In the genomic region with DNA sequence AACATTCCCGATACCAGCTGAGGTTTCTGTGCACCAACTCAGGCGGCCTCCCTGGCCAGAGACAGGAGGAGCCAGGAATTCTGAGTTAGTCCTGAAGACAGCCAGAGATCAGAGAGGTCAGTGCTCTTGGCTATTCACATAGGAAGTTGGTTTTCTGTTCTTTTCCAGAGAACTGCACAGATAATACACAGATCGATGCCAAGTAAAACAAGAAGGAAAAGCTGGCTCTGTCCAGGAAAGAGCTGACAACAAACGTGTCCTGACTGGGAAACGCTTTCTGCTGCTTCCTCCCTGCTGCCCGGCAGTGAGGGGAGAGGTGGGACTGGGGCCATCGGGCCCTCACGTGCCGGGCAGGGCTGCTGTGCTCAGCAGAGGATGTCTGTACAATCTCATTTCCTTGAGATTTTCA, we compare ENCODE assay signal across 8 cellular contexts.
A peak's percentile ranks its signal among the peaks of the same experiment; 100 is the strongest.
DNase-seq lines count a peak whose midpoint lies in the region; ATAC-seq and TF ChIP-seq lines count a peak whose summit lies in the region.

No MANE protein-coding gene starts in this region.

- H3K4me1 ChIP-seq in GM23338 (ENCODE audit: insufficient read depth) (no peaks in the 10 kb centered on the region), lower lobe of right lung (peaks cover 29% of the 10 kb centered on the region), stomach smooth muscle (ENCODE audit: control insufficient read depth, insufficient read depth, low read length) (peaks cover 31% of the 10 kb centered on the region)

- no peaks in the 10 kb centered on the region for H3F3A ChIP-seq in GM23338 (replicated peaks; ENCODE audit: low read depth)

- no peaks in the 10 kb centered on the region; the same call in 2 of the 3 replicates for H3K9me3 Mint-ChIP-seq in GM23338

- no peaks in the 10 kb centered on the region for H3K9me2 ChIP-seq in GM23338 (ENCODE audit: insufficient read depth)

- H3K4me3 ChIP-seq in GM23338: no peak overlapping the region
- no peak overlapping the region for H3K4me3 ChIP-seq in lower lobe of right lung
- peak overlapping the region in 1 of 2 donors; percentile 35 for H3K4me3 ChIP-seq in stomach smooth muscle (ENCODE audit: low read length in 2 of 2)

- TF ChIP-seq CTCF in GM23338 (conservative IDR thresholded peaks at IDR 0.05; ENCODE audit: low read depth in 2 of 2) (no peak), lower lobe of right lung (IDR thresholded peaks at IDR 0.05) (no peak)

- intact Hi-C loops in lower lobe of right lung (cut with DNase I): no loop called here

- no peaks in the 10 kb centered on the region for H3K9me3 ChIP-seq in lower lobe of right lung
- no peaks in the 10 kb centered on the region for H3K9me3 ChIP-seq in stomach smooth muscle (ENCODE audit: control insufficient read depth in 2 of 2, low read length in 2 of 2)

- H4K20me1 ChIP-seq in GM23338 (replicated peaks; ENCODE audit: insufficient read depth): no peaks in the 10 kb centered on the region

- H3K27ac ChIP-seq in GM23338 (ENCODE audit: low read depth) (no peak overlapping the region), lower lobe of right lung (no peak overlapping the region), stomach smooth muscle (ENCODE audit: low read length) (peak overlapping the region; percentile 46)

- no peak overlapping the region for H3K4me2 ChIP-seq in GM23338

- H3K36me3 ChIP-seq in GM23338 (ENCODE audit: insufficient read depth): no peaks in the 10 kb centered on the region
- H3K36me3 ChIP-seq in lower lobe of right lung: no peaks in the 10 kb centered on the region
- no peaks in the 10 kb centered on the region for H3K36me3 ChIP-seq in stomach smooth muscle (ENCODE audit: control insufficient read depth in 2 of 2, insufficient read depth in 2 of 2, low read length in 2 of 2)

- no peaks in the 10 kb centered on the region for H3K79me2 ChIP-seq in GM23338 (replicated peaks; ENCODE audit: insufficient read depth)

- peaks cover 3% of the 10 kb centered on the region for H3K27me3 Mint-ChIP-seq in GM23338 (ENCODE audit: insufficient read depth, low read depth, poor library complexity)

- H3K9ac ChIP-seq in stomach smooth muscle (ENCODE audit: low read length in 2 of 2): peak overlapping the region in 1 of 2 donors; percentile 10

- peak; percentile 13; the same call in 1 of the 3 replicates for ATAC-seq in GM23338
- peak; percentile 45 to 65 for ATAC-seq in lower lobe of right lung
- ATAC-seq in HG03045 (IDR thresholded peaks at IDR 0.05; ENCODE audit: unreplicated experiment): no peak
- ATAC-seq in GM19324 (IDR thresholded peaks at IDR 0.05; ENCODE audit: low FRiP score, unreplicated experiment): no peak

- H3K4me1 Mint-ChIP-seq in GM23338: peaks cover 24% of the 10 kb centered on the region

- no peak for DNase-seq in GM23338 (ENCODE audit: low spot score)
- DNase-seq in cerebellar cortex (ENCODE audit: low spot score): peak; percentile 7
- no peak for DNase-seq in lower lobe of right lung
- DNase-seq in activated CD8-positive, alpha-beta memory T cell treated with anti-CD3 and anti-CD28 coated beads, Interleukin-2, amount 50 U/mL, for 4 hours: no peak
- DNase-seq in activated CD4-positive, CD25-positive, alpha-beta regulatory T cell treated with anti-CD3 and anti-CD28 coated beads, Interleukin-2, amount 50 U/mL, for 72 hours: no peak

- peak overlapping the region; percentile 40; the same call in 1 of the 2 replicates for H3K27ac Mint-ChIP-seq in GM23338

- H3K27me3 ChIP-seq in GM23338 (ENCODE audit: insufficient read depth): no peaks in the 10 kb centered on the region
- no peaks in the 10 kb centered on the region for H3K27me3 ChIP-seq in lower lobe of right lung (ENCODE audit: low read depth)
- no peaks in the 10 kb centered on the region for H3K27me3 ChIP-seq in stomach smooth muscle (ENCODE audit: control insufficient read depth in 1 of 2, insufficient read depth in 2 of 2, low read length in 2 of 2)

- H3K4me3 Mint-ChIP-seq in GM23338: no peak overlapping the region

- no peaks in the 10 kb centered on the region for H3K36me3 Mint-ChIP-seq in GM23338 (ENCODE audit: low read depth)

- peak overlapping the region; percentile 78; the same call in 1 of the 2 replicates for H2AFZ ChIP-seq in GM23338

TF ChIP-seq in GM23338, 12 proteins besides CTCF, POLR2A, EP300 and RAD21 (continues in another document):
- TF ChIP-seq ETS1 (IDR thresholded peaks at IDR 0.05) (no peak), POLR2AphosphoS5 (IDR thresholded peaks at IDR 0.05; ENCODE audit: low read depth) (no peak), JUNB (IDR thresholded peaks at IDR 0.05; ENCODE audit: unreplicated experiment) (no peak), EZH2phosphoT487 (IDR thresholded peaks at IDR 0.05; ENCODE audit: unreplicated experiment) (no peak)
- TF ChIP-seq, protein P1, sequence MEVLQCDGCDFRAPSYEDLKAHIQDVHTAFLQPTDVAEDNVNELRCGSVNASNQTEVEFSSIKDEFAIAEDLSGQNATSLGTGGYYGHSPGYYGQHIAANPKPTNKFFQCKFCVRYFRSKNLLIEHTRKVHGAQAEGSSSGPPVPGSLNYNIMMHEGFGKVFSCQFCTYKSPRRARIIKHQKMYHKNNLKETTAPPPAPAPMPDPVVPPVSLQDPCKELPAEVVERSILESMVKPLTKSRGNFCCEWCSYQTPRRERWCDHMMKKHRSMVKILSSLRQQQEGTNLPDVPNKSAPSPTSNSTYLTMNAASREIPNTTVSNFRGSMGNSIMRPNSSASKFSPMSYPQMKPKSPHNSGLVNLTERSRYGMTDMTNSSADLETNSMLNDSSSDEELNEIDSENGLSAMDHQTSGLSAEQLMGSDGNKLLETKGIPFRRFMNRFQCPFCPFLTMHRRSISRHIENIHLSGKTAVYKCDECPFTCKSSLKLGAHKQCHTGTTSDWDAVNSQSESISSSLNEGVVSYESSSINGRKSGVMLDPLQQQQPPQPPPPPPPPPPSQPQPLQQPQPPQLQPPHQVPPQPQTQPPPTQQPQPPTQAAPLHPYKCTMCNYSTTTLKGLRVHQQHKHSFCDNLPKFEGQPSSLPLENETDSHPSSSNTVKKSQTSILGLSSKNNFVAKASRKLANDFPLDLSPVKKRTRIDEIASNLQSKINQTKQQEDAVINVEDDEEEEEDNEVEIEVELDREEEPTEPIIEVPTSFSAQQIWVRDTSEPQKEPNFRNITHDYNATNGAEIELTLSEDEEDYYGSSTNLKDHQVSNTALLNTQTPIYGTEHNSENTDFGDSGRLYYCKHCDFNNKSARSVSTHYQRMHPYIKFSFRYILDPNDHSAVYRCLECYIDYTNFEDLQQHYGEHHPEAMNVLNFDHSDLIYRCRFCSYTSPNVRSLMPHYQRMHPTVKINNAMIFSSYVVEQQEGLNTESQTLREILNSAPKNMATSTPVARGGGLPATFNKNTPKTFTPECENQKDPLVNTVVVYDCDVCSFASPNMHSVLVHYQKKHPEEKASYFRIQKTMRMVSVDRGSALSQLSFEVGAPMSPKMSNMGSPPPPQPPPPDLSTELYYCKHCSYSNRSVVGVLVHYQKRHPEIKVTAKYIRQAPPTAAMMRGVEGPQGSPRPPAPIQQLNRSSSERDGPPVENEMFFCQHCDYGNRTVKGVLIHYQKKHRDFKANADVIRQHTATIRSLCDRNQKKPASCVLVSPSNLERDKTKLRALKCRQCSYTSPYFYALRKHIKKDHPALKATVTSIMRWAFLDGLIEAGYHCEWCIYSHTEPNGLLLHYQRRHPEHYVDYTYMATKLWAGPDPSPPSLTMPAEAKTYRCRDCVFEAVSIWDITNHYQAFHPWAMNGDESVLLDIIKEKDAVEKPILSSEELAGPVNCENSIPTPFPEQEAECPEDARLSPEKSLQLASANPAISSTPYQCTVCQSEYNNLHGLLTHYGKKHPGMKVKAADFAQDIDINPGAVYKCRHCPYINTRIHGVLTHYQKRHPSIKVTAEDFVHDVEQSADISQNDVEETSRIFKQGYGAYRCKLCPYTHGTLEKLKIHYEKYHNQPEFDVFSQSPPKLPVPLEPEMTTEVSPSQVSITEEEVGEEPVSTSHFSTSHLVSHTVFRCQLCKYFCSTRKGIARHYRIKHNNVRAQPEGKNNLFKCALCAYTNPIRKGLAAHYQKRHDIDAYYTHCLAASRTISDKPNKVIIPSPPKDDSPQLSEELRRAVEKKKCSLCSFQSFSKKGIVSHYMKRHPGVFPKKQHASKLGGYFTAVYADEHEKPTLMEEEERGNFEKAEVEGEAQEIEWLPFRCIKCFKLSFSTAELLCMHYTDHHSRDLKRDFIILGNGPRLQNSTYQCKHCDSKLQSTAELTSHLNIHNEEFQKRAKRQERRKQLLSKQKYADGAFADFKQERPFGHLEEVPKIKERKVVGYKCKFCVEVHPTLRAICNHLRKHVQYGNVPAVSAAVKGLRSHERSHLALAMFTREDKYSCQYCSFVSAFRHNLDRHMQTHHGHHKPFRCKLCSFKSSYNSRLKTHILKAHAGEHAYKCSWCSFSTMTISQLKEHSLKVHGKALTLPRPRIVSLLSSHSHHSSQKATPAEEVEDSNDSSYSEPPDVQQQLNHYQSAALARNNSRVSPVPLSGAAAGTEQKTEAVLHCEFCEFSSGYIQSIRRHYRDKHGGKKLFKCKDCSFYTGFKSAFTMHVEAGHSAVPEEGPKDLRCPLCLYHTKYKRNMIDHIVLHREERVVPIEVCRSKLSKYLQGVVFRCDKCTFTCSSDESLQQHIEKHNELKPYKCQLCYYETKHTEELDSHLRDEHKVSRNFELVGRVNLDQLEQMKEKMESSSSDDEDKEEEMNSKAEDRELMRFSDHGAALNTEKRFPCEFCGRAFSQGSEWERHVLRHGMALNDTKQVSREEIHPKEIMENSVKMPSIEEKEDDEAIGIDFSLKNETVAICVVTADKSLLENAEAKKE (CRISPR knock-in tag; IDR thresholded peaks at IDR 0.05): no peak

Comparison
In these comparisons a context has a peak if more than half of its experiments do, and no peak if none do; other contexts are left out.
1. ATAC-seq: peak in GM23338 (single experiment) and lower lobe of right lung (2 of 2); none in HG03045 (single experiment) and GM19324 (single experiment).